Comparison of ENCODE assay signal across 7 cellular contexts in genomic region chr1:229006121-229006870, GRCh38.
"Had no signal": no experiment of that assay in that cellular context is flagged by ENCODE, and none has a peak within 500 bp of the region (broad histone marks: within the 10 kb centered on the region; RNA-seq: fewer than 3 reads in every experiment).

No MANE protein-coding gene starts in this region.

- H3K27me3 ChIP-seq: adrenal gland had no signal

- H3K27ac ChIP-seq: adrenal gland had no signal

- H3K4me1 ChIP-seq: adrenal gland had no signal

- DNase-seq: activated naive CD4-positive, alpha-beta T cell treated with anti-CD3 and anti-CD28 coated beads, Interleukin-2, amount 50 U/mL, for 16 hours; activated T-cell treated with anti-CD3 and anti-CD28 coated beads, Interleukin-2, amount 50 U/mL, for 1 hour; adrenal gland; glutamatergic neuron; natural killer cell; stimulated activated CD4-positive, alpha-beta T cell treated with anti-CD3 and anti-CD28 coated beads, Interleukin-2, amount 100 ng/mL, for 48 hours; stimulated activated naive CD8-positive, alpha-beta T cell treated with anti-CD3 and anti-CD28 coated beads, Interleukin-15, Interleukin-2, amounts not matched to agents 100 U/mL and 50 U/mL, for 24 hours had no signal

- H3K4me3 ChIP-seq: adrenal gland had no signal

- H3K9me3 ChIP-seq: adrenal gland had no signal

- H3K36me3 ChIP-seq: adrenal gland had no signal
